In the genomic region with DNA sequence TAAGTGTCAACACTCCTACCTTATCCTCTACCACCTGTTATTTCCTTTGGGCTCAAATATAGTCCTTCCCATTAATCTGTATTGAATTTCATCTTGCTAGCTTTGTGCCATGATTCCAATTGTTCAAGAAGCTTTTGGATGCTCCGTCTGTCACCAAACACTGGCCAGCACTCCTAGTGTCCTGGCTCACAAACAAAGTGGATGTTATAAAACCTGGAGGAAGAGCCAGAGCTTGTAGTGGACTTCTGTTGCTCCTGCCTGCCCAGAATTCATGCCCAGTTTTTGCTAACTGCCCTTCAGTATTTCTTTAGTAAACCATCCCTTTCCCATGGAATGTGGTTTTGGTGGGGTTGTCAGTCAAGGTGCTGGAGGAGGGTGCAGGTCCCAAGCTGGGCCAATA, we compare ENCODE assay signal across 32 cellular contexts.
"Had no signal": no experiment of that assay in that cellular context is flagged by ENCODE, and none has a peak within 500 bp of the region (broad histone marks: within the 10 kb centered on the region; RNA-seq: fewer than 3 reads in every experiment).

No MANE protein-coding gene starts in this region.

- H3K4me3 Mint-ChIP-seq: activated B cell treated with CpG ODN at 0.5 μM for 24 hours; activated CD8-positive, alpha-beta memory T cell treated with anti-CD3 and anti-CD28 coated beads, Interleukin-2, amount 10 ng/mL, durations not matched to agents 7 days and 5 days; activated CD8-positive, alpha-beta T cell treated with anti-CD3 and anti-CD28 coated beads for 36 hours; activated naive CD4-positive, alpha-beta T cell treated with anti-CD3 and anti-CD28 coated beads for 36 hours; activated naive CD4-positive, alpha-beta T cell treated with anti-CD3 and anti-CD28 coated beads, Interleukin-2, amount 50 U/mL, for 24 hours; activated naive CD8-positive, alpha-beta T cell treated with anti-CD3 and anti-CD28 coated beads for 36 hours; activated naive CD8-positive, alpha-beta T cell treated with anti-CD3 and anti-CD28 coated beads, Interleukin-2, amount 50 U/mL, for 24 hours; activated T-helper 1 cell treated with anti-CD3 and anti-CD28 coated beads, Interleukin-12 subunit alpha, Interleukin-12 subunit beta, Interleukin-2, Interleukin-4 antibody, amounts not matched to agents 30 ng/mL and 10 ng/mL and 1 ng/mL, durations not matched to agents 14 hours and 24 hours and 36 hours; T-helper 17 cell; T-helper 2 cell treated with Interferon-gamma antibody and Interleukin-4, amounts not matched to agents 5 μg/mL and 100 μg/mL, for 36 hours had no signal

- ATAC-seq: activated CD4-positive, CD25-positive, alpha-beta regulatory T cell treated with anti-CD3 and anti-CD28 coated beads, Interleukin-2, amount 50 U/mL, for 24 hours; activated CD8-positive, alpha-beta memory T cell treated with anti-CD3 and anti-CD28 coated beads, Interleukin-2, amount 10 ng/mL, durations not matched to agents 7 days and 5 days; activated CD8-positive, alpha-beta T cell treated with anti-CD3 and anti-CD28 coated beads for 36 hours; activated naive CD8-positive, alpha-beta T cell treated with anti-CD3 and anti-CD28 coated beads, Interleukin-2, amount 50 U/mL, for 24 hours; body of pancreas; foreskin keratinocyte; gastrocnemius medialis; heart left ventricle; T-helper 17 cell had no signal

- H3K27ac Mint-ChIP-seq: activated B cell treated with CpG ODN at 0.5 μM for 24 hours; activated CD8-positive, alpha-beta memory T cell treated with anti-CD3 and anti-CD28 coated beads, Interleukin-2, amount 10 ng/mL, durations not matched to agents 7 days and 5 days; activated CD8-positive, alpha-beta T cell treated with anti-CD3 and anti-CD28 coated beads for 36 hours; activated naive CD4-positive, alpha-beta T cell treated with anti-CD3 and anti-CD28 coated beads for 36 hours; activated naive CD4-positive, alpha-beta T cell treated with anti-CD3 and anti-CD28 coated beads, Interleukin-2, amount 50 U/mL, for 24 hours; activated naive CD8-positive, alpha-beta T cell treated with anti-CD3 and anti-CD28 coated beads for 36 hours; activated naive CD8-positive, alpha-beta T cell treated with anti-CD3 and anti-CD28 coated beads, Interleukin-2, amount 50 U/mL, for 24 hours; activated T-helper 1 cell treated with anti-CD3 and anti-CD28 coated beads, Interleukin-12 subunit alpha, Interleukin-12 subunit beta, Interleukin-2, Interleukin-4 antibody, amounts not matched to agents 30 ng/mL and 10 ng/mL and 1 ng/mL, durations not matched to agents 14 hours and 24 hours and 36 hours; activated T-helper 2 cell treated with anti-CD3 and anti-CD28 coated beads, Interferon-gamma antibody, Interleukin-2, Interleukin-4, amounts not matched to agents 10 μg/mL and 5 μg/mL and 100 μg/mL, durations not matched to agents 14 hours and 24 hours and 36 hours; T-helper 17 cell; T-helper 2 cell treated with Interferon-gamma antibody and Interleukin-4, amounts not matched to agents 5 μg/mL and 100 μg/mL, for 36 hours had no signal

- H3K27me3 ChIP-seq: adrenal gland, body of pancreas, esophagus muscularis mucosa, gastrocnemius medialis, heart left ventricle had no signal

- H3K36me3 ChIP-seq: adrenal gland, esophagus muscularis mucosa, gastrocnemius medialis, heart left ventricle had no signal

- H3K4me1 Mint-ChIP-seq: activated B cell treated with CpG ODN at 0.5 μM for 24 hours; activated CD8-positive, alpha-beta memory T cell treated with anti-CD3 and anti-CD28 coated beads, Interleukin-2, amount 10 ng/mL, durations not matched to agents 7 days and 5 days; activated naive CD4-positive, alpha-beta T cell treated with anti-CD3 and anti-CD28 coated beads, Interleukin-2, amount 50 U/mL, for 24 hours; activated naive CD8-positive, alpha-beta T cell treated with anti-CD3 and anti-CD28 coated beads for 36 hours; activated naive CD8-positive, alpha-beta T cell treated with anti-CD3 and anti-CD28 coated beads, Interleukin-2, amount 50 U/mL, for 24 hours; T-helper 17 cell had no signal

- DNase-seq: activated B cell treated with CpG ODN at 0.5 μM for 24 hours; activated CD4-positive, alpha-beta T cell treated with anti-CD3 and anti-CD28 coated beads for 48 hours; activated CD4-positive, alpha-beta T cell treated with anti-CD3 and anti-CD28 coated beads, Interleukin-2, amount 50 U/mL, for 1 hour; activated CD4-positive, alpha-beta T cell treated with anti-CD3 and anti-CD28 coated beads, Interleukin-2, amount 50 U/mL, for 48 hours; activated CD8-positive, alpha-beta memory T cell treated with anti-CD3 and anti-CD28 coated beads, Interleukin-2, amount 10 ng/mL, durations not matched to agents 7 days and 5 days; activated CD8-positive, alpha-beta memory T cell treated with anti-CD3 and anti-CD28 coated beads, Interleukin-2, amount 50 U/mL, for 4 hours; activated CD8-positive, alpha-beta T cell treated with anti-CD3 and anti-CD28 coated beads for 36 hours; activated effector memory CD4-positive, alpha-beta T cell treated with anti-CD3 and anti-CD28 coated beads, Interleukin-2, amount 50 U/mL, for 16 hours; activated naive CD4-positive, alpha-beta T cell treated with anti-CD3 and anti-CD28 coated beads for 36 hours; activated naive CD8-positive, alpha-beta T cell treated with anti-CD3 and anti-CD28 coated beads for 36 hours; activated naive CD8-positive, alpha-beta T cell treated with anti-CD3 and anti-CD28 coated beads, Interleukin-2, amount 50 U/mL, for 24 hours; activated T-cell treated with anti-CD3 and anti-CD28 coated beads, Interleukin-2, amount 50 U/mL, for 1 hour; activated T-cell treated with anti-CD3 and anti-CD28 coated beads, Interleukin-2, amount 50 U/mL, for 48 hours; adrenal gland; amygdala; aorta; body of pancreas; effector CD8-positive, alpha-beta T cell; erythroblast; foreskin keratinocyte; gastrocnemius medialis; glutamatergic neuron; heart left ventricle; hypothalamus; T-helper 1 cell; T-helper 17 cell had no signal

- H3K9me3 Mint-ChIP-seq: activated B cell treated with CpG ODN at 0.5 μM for 24 hours; activated CD8-positive, alpha-beta T cell treated with anti-CD3 and anti-CD28 coated beads for 36 hours; activated naive CD4-positive, alpha-beta T cell treated with anti-CD3 and anti-CD28 coated beads for 36 hours; activated naive CD4-positive, alpha-beta T cell treated with anti-CD3 and anti-CD28 coated beads, Interleukin-2, amount 50 U/mL, for 24 hours; activated naive CD8-positive, alpha-beta T cell treated with anti-CD3 and anti-CD28 coated beads for 36 hours; activated naive CD8-positive, alpha-beta T cell treated with anti-CD3 and anti-CD28 coated beads, Interleukin-2, amount 50 U/mL, for 24 hours; activated T-helper 2 cell treated with anti-CD3 and anti-CD28 coated beads, Interferon-gamma antibody, Interleukin-2, Interleukin-4, amounts not matched to agents 10 μg/mL and 5 μg/mL and 100 μg/mL, durations not matched to agents 14 hours and 24 hours and 36 hours; T-helper 2 cell treated with Interferon-gamma antibody and Interleukin-4, amounts not matched to agents 5 μg/mL and 100 μg/mL, for 36 hours had no signal

- H3K36me3 Mint-ChIP-seq: activated CD8-positive, alpha-beta memory T cell treated with anti-CD3 and anti-CD28 coated beads, Interleukin-2, amount 10 ng/mL, durations not matched to agents 7 days and 5 days; activated naive CD4-positive, alpha-beta T cell treated with anti-CD3 and anti-CD28 coated beads, Interleukin-2, amount 50 U/mL, for 24 hours; activated naive CD8-positive, alpha-beta T cell treated with anti-CD3 and anti-CD28 coated beads for 36 hours had no signal

- H3K4me3 ChIP-seq: adrenal gland, body of pancreas, esophagus muscularis mucosa, gastrocnemius medialis, heart left ventricle had no signal
